Comparison of ENCODE assay signal across 13 cellular contexts in genomic region chr12:78963439-78964222, GRCh38.
DNase-seq lines count a peak whose midpoint lies in the region; ATAC-seq and TF ChIP-seq lines count a peak whose summit lies in the region.
"Had no signal": no experiment of that assay in that cellular context is flagged by ENCODE, and none has a peak within 500 bp of the region (broad histone marks: within the 10 kb centered on the region; RNA-seq: fewer than 3 reads in every experiment).

No MANE protein-coding gene starts in this region.

- peak overlapping the region; percentile 17 for H3K4me2 ChIP-seq in HCT116 (ENCODE audit: low read length)
- H3K4me2 ChIP-seq: GM23338 had no signal

- H3K4me3 ChIP-seq in HCT116 (replicated peaks in 1 of 2; ENCODE audit: low read depth in 1 of 2, low read length in 2 of 2) = no peak overlapping the region
- no peak overlapping the region for H3K4me3 ChIP-seq in SJSA1
- H3K4me3 ChIP-seq in fibroblast of the aortic adventitia (ENCODE audit: low read depth, low read length) = no peak overlapping the region
- H3K4me3 ChIP-seq: GM23338, right atrium auricular region, thyroid gland had no signal

- BruUV-seq in HCT116 (replicated peaks; lab: Mats Ljungman, UMichigan) = no TSS peak

- TF ChIP-seq CTCF in HCT116 (IDR thresholded peaks at IDR 0.05 in 2 of 3, conservative IDR thresholded peaks at IDR 0.05 in 1 of 3; ENCODE audit: borderline replicate concordance in 1 of 3, insufficient read depth in 1 of 3, low read depth in 2 of 3, low read length in 2 of 3) (no peak), fibroblast of the aortic adventitia (IDR thresholded peaks at IDR 0.05; ENCODE audit: insufficient read depth, low read length) (no peak)

- H3K36me3 ChIP-seq in HCT116 (ENCODE audit: control insufficient read depth in 1 of 2, insufficient read depth in 2 of 2, low read length in 2 of 2) (no peaks in the 10 kb centered on the region), SJSA1 (peaks cover 8% of the 10 kb centered on the region)
- H3K36me3 ChIP-seq: right atrium auricular region, thyroid gland had no signal

- no peaks in the 10 kb centered on the region for H3K79me2 ChIP-seq in HCT116 (ENCODE audit: insufficient read depth, low read length)

- CTCF ChIA-PET in HCT116 (lab: Charles Lee) = no interaction called here

- no peaks in the 10 kb centered on the region for H3K9me3 ChIP-seq in HCT116 (ENCODE audit: control insufficient read depth in 1 of 2, insufficient read depth in 1 of 2, low read depth in 1 of 2, low read length in 2 of 2)
- H3K9me3 ChIP-seq in SJSA1 (replicated peaks) = no peaks in the 10 kb centered on the region
- H3K9me3 ChIP-seq: right atrium auricular region, thyroid gland had no signal

- H3K9ac ChIP-seq in HCT116 (ENCODE audit: low read length) = no peak overlapping the region

- ATAC-seq in HCT116 = peak; percentile 80
- no peak for ATAC-seq in HG03354 (IDR thresholded peaks at IDR 0.05; ENCODE audit: poor library complexity, severe bottlenecking, unreplicated experiment)
- ATAC-seq: GM23338 had no signal

- POLR2A ChIA-PET in HCT116 (lab: Charles Lee) = interaction anchor here (1.2 kb wide), 1 partner anchor 78 kb away, joined by 3 read pairs; no protein-coding TSS in a partner anchor

- H3K27me3 ChIP-seq in HCT116 (ENCODE audit: insufficient read depth, low read length) (no peaks in the 10 kb centered on the region), SJSA1 (replicated peaks) (no peaks in the 10 kb centered on the region)
- H3K27me3 ChIP-seq: right atrium auricular region, thyroid gland had no signal

- in situ Hi-C loops in ACHN (cut with HindIII; ENCODE audit: low pct_ligation_motif_present, low pct_unique_long_range_greater_than_20kb, low sequenced_read_pairs) = no loop called here

- H4K20me1 ChIP-seq in HCT116 (ENCODE audit: insufficient read depth) = no peaks in the 10 kb centered on the region

- intact Hi-C loops in HCT116 (cut with micrococcal nuclease) = no loop called here
- intact Hi-C loops in cardiac septum (cut with DNase I) = no loop called here

- peak; percentile 45 for DNase-seq in ACHN
- DNase-seq in HCT116 (ENCODE audit: low read depth, low spot score) = peak; percentile 33
- peak in 1 of 2 experiments; percentile 30 for DNase-seq in SJSA1 (ENCODE audit: low read depth in 1 of 2, low spot score in 2 of 2)
- peak; percentile 43 for DNase-seq in fibroblast of the aortic adventitia (ENCODE audit: low read depth)
- DNase-seq in dermis blood vessel endothelial cell = no peak
- DNase-seq in cardiac septum (ENCODE audit: low spot score) = no peak
- no peak for DNase-seq in SHP77 treated with DMSO at 0.1 percent for 48 hours (lab: John Stamatoyannopoulos, UW)
- DNase-seq: NCI-H1092 treated with DMSO at 0.1 percent for 48 hours; stimulated activated CD4-positive, alpha-beta T cell treated with anti-CD3 and anti-CD28 coated beads, Interleukin-4, amount 100 ng/mL, for 24 hours; thyroid gland had no signal

- no peak for TF ChIP-seq RAD21 in HCT116 (IDR thresholded peaks at IDR 0.05; ENCODE audit: low read depth)

- peaks cover 3 to 26% of the 10 kb centered on the region in 2 experiments; a peak in 3 of 4 replicates for H3K4me1 ChIP-seq in HCT116 (ENCODE audit: control insufficient read depth in 1 of 2, insufficient read depth in 2 of 2, low read length in 2 of 2)
- H3K4me1 ChIP-seq in SJSA1 (replicated peaks) = peaks cover 16% of the 10 kb centered on the region
- H3K4me1 ChIP-seq: right atrium auricular region, thyroid gland had no signal

- H3K9me2 ChIP-seq in HCT116 (ENCODE audit: insufficient read depth) = no peaks in the 10 kb centered on the region

- TF ChIP-seq POLR2A in HCT116 (IDR thresholded peaks at IDR 0.05; ENCODE audit: borderline replicate concordance, extremely low read depth, insufficient read depth, insufficient read length) = no peak

- H3K27ac ChIP-seq in HCT116 (ENCODE audit: low read depth, low read length) = no peak overlapping the region
- H3K27ac ChIP-seq in SJSA1 = peak overlapping the region; percentile 41
- H3K27ac ChIP-seq: right atrium auricular region, thyroid gland had no signal

- peak overlapping the region; percentile 17 for H2AFZ ChIP-seq in HCT116 (ENCODE audit: low read depth, low read length, poor library complexity, severe bottlenecking)
- H2AFZ ChIP-seq: GM23338 had no signal

- RAD21 ChIA-PET in HCT116 (lab: Charles Lee; ENCODE audit: low non-redundant PET in 1 of 2, low total read pairs in 2 of 2, uncharacterized antibody in 2 of 2, unreplicated experiment in 2 of 2) = no interaction called here

TF ChIP-seq in HCT116, 20 proteins besides CTCF, POLR2A, EP300 and RAD21:
- TF ChIP-seq JUND (IDR thresholded peaks at IDR 0.05) (peak; percentile 21; the same call in 1 of the 2 replicates), EZH2 (IDR thresholded peaks at IDR 0.05) (no peak), ZBTB33 (IDR thresholded peaks at IDR 0.05; ENCODE audit: extremely low read depth, insufficient replicate concordance, low read length) (no peak), SRF (IDR thresholded peaks at IDR 0.05; ENCODE audit: low read depth) (no peak), POLR2AphosphoS5 (IDR thresholded peaks at IDR 0.05; ENCODE audit: low read depth, low read length) (no peak), FOSL1 (IDR thresholded peaks at IDR 0.05; ENCODE audit: low read depth) (peak; percentile 38; the same call in 1 of the 2 replicates), SP1 (IDR thresholded peaks at IDR 0.05; ENCODE audit: low read depth) (peak; percentile 14; the same call in 1 of the 2 replicates)
- TF ChIP-seq, protein P1, sequence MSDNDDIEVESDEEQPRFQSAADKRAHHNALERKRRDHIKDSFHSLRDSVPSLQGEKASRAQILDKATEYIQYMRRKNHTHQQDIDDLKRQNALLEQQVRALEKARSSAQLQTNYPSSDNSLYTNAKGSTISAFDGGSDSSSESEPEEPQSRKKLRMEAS (IDR thresholded peaks at IDR 0.05) = peak; percentile 28; the same call in 1 of the 2 replicates

Comparison
In these comparisons a context has a peak if more than half of its experiments do, and no peak if none do; other contexts are left out.
1. DNase-seq: peak in ACHN (single experiment), HCT116 (single experiment) and fibroblast of the aortic adventitia (single experiment); none in dermis blood vessel endothelial cell (single experiment), cardiac septum (single experiment) and SHP77 treated with DMSO at 0.1 percent for 48 hours (single experiment).